ENCODE assay signal across 25 cellular contexts in genomic region chr14:52860910-52861309, GRCh38.
DNase-seq lines count a peak whose midpoint lies in the region; ATAC-seq, FAIRE-seq and TF ChIP-seq lines count a peak whose summit lies in the region.
"Had no signal": no experiment of that assay in that cellular context is flagged by ENCODE, and none has a peak within 500 bp of the region (broad histone marks: within the 10 kb centered on the region; RNA-seq: fewer than 3 reads in every experiment).

No MANE protein-coding gene starts in this region.

- H3K4me3 ChIP-seq in HUES64 (ENCODE audit: low read length) (no peak overlapping the region), mesendoderm (ENCODE audit: low read length) (no peak overlapping the region)

- no peak for TF ChIP-seq CTCF in omental fat pad (IDR thresholded peaks at IDR 0.05)

- H2BK15ac ChIP-seq in mesendoderm (replicated peaks; ENCODE audit: low read depth): peak overlapping the region; percentile 57

- no peak for ATAC-seq in HG03139 (IDR thresholded peaks at IDR 0.05; ENCODE audit: unreplicated experiment)
- ATAC-seq in omental fat pad (ENCODE audit: low FRiP score): no peak
- ATAC-seq: HCT116 had no signal

- H3K4ac ChIP-seq in mesendoderm (ENCODE audit: low read depth, low read length): no peak overlapping the region

- no peak overlapping the region for H2AK5ac ChIP-seq in mesendoderm (ENCODE audit: low read length)

- no peak for TF ChIP-seq POLR2A in GM12891 (IDR thresholded peaks at IDR 0.05; ENCODE audit: low read depth, low read length)

- H3K27ac ChIP-seq in HUES64 (ENCODE audit: low read depth, low read length): peak overlapping the region; percentile 48; the same call in 1 of the 2 replicates
- H3K27ac ChIP-seq in mesendoderm (ENCODE audit: low read depth, low read length): no peak overlapping the region
- H3K27ac ChIP-seq: KMS-11, RWPE1 had no signal

- H3K18ac ChIP-seq in mesendoderm (ENCODE audit: low read length): no peak overlapping the region

- H4K5ac ChIP-seq in mesendoderm (ENCODE audit: low read length): no peak overlapping the region

- no peak overlapping the region for H4K8ac ChIP-seq in mesendoderm (ENCODE audit: low read depth, low read length)

- no peaks in the 10 kb centered on the region for H3K9me3 ChIP-seq in HUES64 (ENCODE audit: insufficient read depth, low read depth, low read length)

- no peak overlapping the region for H3K9ac ChIP-seq in HUES64 (ENCODE audit: low read depth, low read length)
- H3K9ac ChIP-seq in mesendoderm (ENCODE audit: low read length): no peak overlapping the region
- H3K9ac ChIP-seq: KMS-11 had no signal

- H2BK120ac ChIP-seq in mesendoderm (ENCODE audit: low read depth, low read length): no peak overlapping the region

- no peaks in the 10 kb centered on the region for H3K27me3 ChIP-seq in HUES64 (ENCODE audit: insufficient read depth, low read length)
- no peaks in the 10 kb centered on the region for H3K27me3 ChIP-seq in mesendoderm (ENCODE audit: insufficient read depth, low read length, poor library complexity)

- H3K23ac ChIP-seq in mesendoderm (ENCODE audit: low read length): no peak overlapping the region

- FAIRE-seq in GM12891 (lab: Jason Lieb, UNC): no peak
- FAIRE-seq: GM18507, H1 had no signal

- H3K4me2 ChIP-seq in mesendoderm (ENCODE audit: low read length): no peak overlapping the region
- H3K4me2 ChIP-seq: KMS-11 had no signal

- H3K56ac ChIP-seq in mesendoderm (ENCODE audit: low read length): no peak overlapping the region

- no peak overlapping the region for H2BK5ac ChIP-seq in mesendoderm (ENCODE audit: low read length)

- no peak for DNase-seq in GM12891 (ENCODE audit: insufficient read length, low spot score)
- peak; percentile 25 for DNase-seq in RPMI8226
- no peak for DNase-seq in mesendoderm
- DNase-seq in midbrain (lab: John Stamatoyannopoulos, UW): no peak
- DNase-seq in omental fat pad (ENCODE audit: low spot score): no peak
- no peak for DNase-seq in stimulated activated naive CD4-positive, alpha-beta T cell (lab: John Stamatoyannopoulos, UW)
- DNase-seq: Calu3, DMS79 treated with DMSO at 0.1 percent for 48 hours, MM.1S, NCI-H1092, NCI-H1436, NCI-H187, NCI-H2081 treated with DMSO at 0.1 percent for 48 hours, NCI-H2171, NCI-H226, NCI-H510A, NCI-H69, SHP77 had no signal

- 98% methylated on average over 3 of the region's 3 CpGs for WGBS in HUES64
- no CpG with 5 or more reads among the region's 3 CpGs for WGBS in mesendoderm (ENCODE audit: extremely low coverage, insufficient coverage, low lambda C conversion rate)

- H3K79me2 ChIP-seq in mesendoderm (ENCODE audit: control insufficient read depth, insufficient read depth, low read length): no peaks in the 10 kb centered on the region

- peaks cover 1% of the 10 kb centered on the region for H3K79me1 ChIP-seq in mesendoderm (ENCODE audit: low read length)

- H3K4me1 ChIP-seq in HUES64 (ENCODE audit: insufficient read depth, low read length): peaks cover 13% of the 10 kb centered on the region
- peaks cover 3% of the 10 kb centered on the region for H3K4me1 ChIP-seq in mesendoderm (ENCODE audit: control insufficient read depth, low read depth, low read length)

- H3K36me3 ChIP-seq in HUES64 (ENCODE audit: insufficient read depth, low read length): peaks cover 98% of the 10 kb centered on the region
- H3K36me3 ChIP-seq in mesendoderm (ENCODE audit: control insufficient read depth, insufficient read depth, low read length): peaks cover 5% of the 10 kb centered on the region

TF ChIP-seq in GM12891, 5 proteins besides CTCF, POLR2A, EP300 and RAD21:
- TF ChIP-seq TAF1 (IDR thresholded peaks at IDR 0.05; ENCODE audit: low read depth, low read length) (no peak), POU2F2 (IDR thresholded peaks at IDR 0.05; ENCODE audit: low read depth, low read length) (no peak), POLR2AphosphoS5 (IDR thresholded peaks at IDR 0.05; ENCODE audit: low read depth, low read length) (no peak), SPI1 (IDR thresholded peaks at IDR 0.05; ENCODE audit: low read depth, low read length) (peak; percentile 23; the same call in 1 of the 2 replicates), PAX5 (IDR thresholded peaks at IDR 0.05; ENCODE audit: insufficient read depth, low read length, severe bottlenecking) (no peak)
TF ChIP-seq in GM12891: peak in this region for 1.
